28 cellular contexts compared by ENCODE assay signal in the genomic region with DNA sequence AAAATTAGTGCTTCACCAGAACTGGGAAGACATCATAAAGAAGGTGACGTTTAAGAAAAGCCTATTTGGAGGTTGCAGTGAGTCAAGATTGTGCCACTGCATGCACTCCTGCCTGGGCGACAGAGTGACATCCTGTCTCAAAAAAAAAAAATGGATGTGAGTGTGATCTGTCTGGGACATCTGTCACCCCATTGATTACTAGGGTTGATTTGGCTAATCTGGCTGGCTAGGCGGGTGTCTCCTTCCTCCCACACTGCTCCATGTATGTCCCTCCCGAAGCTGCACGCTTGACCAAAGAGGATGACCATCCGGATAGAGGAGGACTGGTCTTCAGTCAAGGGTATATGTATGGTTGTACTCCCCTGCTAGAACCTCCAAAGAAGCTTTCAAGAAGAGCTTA. TPM values are rescaled to one million over a fixed set of nuclear protein-coding genes. Genes with fewer than 3 reads are reported as not detected.
A peak's percentile ranks its signal among the peaks of the same experiment; 100 is the strongest.
DNase-seq lines count a peak whose midpoint lies in the region; ATAC-seq and TF ChIP-seq lines count a peak whose summit lies in the region.
"Had no signal": no experiment of that assay in that cellular context is flagged by ENCODE, and none has a peak within 500 bp of the region (broad histone marks: within the 10 kb centered on the region; RNA-seq: fewer than 3 reads in every experiment).

No MANE protein-coding gene starts in this region.

- intact Hi-C loops in activated T-helper 2 cell treated with anti-CD3 and anti-CD28 coated beads, Interferon-gamma antibody, Interleukin-2, Interleukin-4, amounts not matched to agents 10 μg/mL and 5 μg/mL and 100 μg/mL, durations not matched to agents 14 hours and 24 hours and 36 hours (cut with micrococcal nuclease): loop anchor here (5.0 to 10.0 kb wide), 3 partner anchors 44 to 208 kb away; a partner anchor contains a TSS
- intact Hi-C loops in tibial artery (cut with DNase I; ENCODE audit: low total_unique reads): no loop called here

- peaks cover 18% of the 10 kb centered on the region for H3K36me3 Mint-ChIP-seq in stimulated activated naive CD8-positive, alpha-beta T cell treated with anti-CD3 and anti-CD28 coated beads, Interleukin-15, Interleukin-2, amounts not matched to agents 100 ng/mL and 50 ng/mL, for 24 hours (ENCODE audit: low read depth)
- peaks cover 0 to 12% (median 0%) of the 10 kb centered on the region in 3 donors for H3K36me3 Mint-ChIP-seq in naive thymus-derived CD8-positive, alpha-beta T cell
- peaks cover 6% of the 10 kb centered on the region for H3K36me3 Mint-ChIP-seq in activated T-helper 2 cell treated with anti-CD3 and anti-CD28 coated beads, Interferon-gamma antibody, Interleukin-2, Interleukin-4, amounts not matched to agents 10 μg/mL and 5 μg/mL and 100 μg/mL, durations not matched to agents 14 hours and 24 hours and 36 hours (ENCODE audit: low read depth)
- H3K36me3 Mint-ChIP-seq in immature natural killer cell: no peaks in the 10 kb centered on the region
- H3K36me3 Mint-ChIP-seq: WTC11 had no signal

- H3K27me3 Mint-ChIP-seq in stimulated activated naive CD8-positive, alpha-beta T cell treated with anti-CD3 and anti-CD28 coated beads, Interleukin-15, Interleukin-2, amounts not matched to agents 100 ng/mL and 50 ng/mL, for 24 hours: no peaks in the 10 kb centered on the region
- H3K27me3 Mint-ChIP-seq in naive thymus-derived CD8-positive, alpha-beta T cell: no peaks in the 10 kb centered on the region
- H3K27me3 Mint-ChIP-seq in activated T-helper 2 cell treated with anti-CD3 and anti-CD28 coated beads, Interferon-gamma antibody, Interleukin-2, Interleukin-4, amounts not matched to agents 10 μg/mL and 5 μg/mL and 100 μg/mL, durations not matched to agents 14 hours and 24 hours and 36 hours (ENCODE audit: low read depth): no peaks in the 10 kb centered on the region
- H3K27me3 Mint-ChIP-seq in immature natural killer cell (ENCODE audit: low read depth in 3 of 3): no peaks in the 10 kb centered on the region
- H3K27me3 Mint-ChIP-seq: activated CD4-positive, alpha-beta T cell treated with anti-CD3 and anti-CD28 coated beads, Interleukin-2, amount 10 ng/mL, durations not matched to agents 7 days and 5 days; activated CD8-positive, alpha-beta memory T cell treated with anti-CD3 and anti-CD28 coated beads, Interleukin-2, amount 10 ng/mL, durations not matched to agents 7 days and 5 days; activated naive CD8-positive, alpha-beta T cell treated with anti-CD3 and anti-CD28 coated beads, Interleukin-2, amount 50 U/mL, for 24 hours; T-helper 17 cell had no signal

- ATAC-seq in stimulated activated naive CD8-positive, alpha-beta T cell treated with anti-CD3 and anti-CD28 coated beads, Interleukin-15, Interleukin-2, amounts not matched to agents 100 U/mL and 50 U/mL, for 24 hours: no peak
- no peak for ATAC-seq in naive thymus-derived CD8-positive, alpha-beta T cell
- ATAC-seq: activated CD8-positive, alpha-beta memory T cell treated with anti-CD3 and anti-CD28 coated beads, Interleukin-2, amount 10 ng/mL, durations not matched to agents 7 days and 5 days; activated naive CD8-positive, alpha-beta T cell treated with anti-CD3 and anti-CD28 coated beads, Interleukin-2, amount 50 U/mL, for 24 hours; gastroesophageal sphincter; T-helper 17 cell; WTC11 had no signal

- H3K4me1 ChIP-seq in tibial artery: peaks cover 0 to 24% (median 10%) of the 10 kb centered on the region in 4 donors

- POLR2A ChIA-PET in naive thymus-derived CD8-positive, alpha-beta T cell (lab: Charles Lee): no interaction called here

- H3K9me3 ChIP-seq in WERI-Rb-1 (ENCODE audit: severe bottlenecking): no peaks in the 10 kb centered on the region
- H3K9me3 ChIP-seq in tibial artery: no peaks in the 10 kb centered on the region
- H3K9me3 ChIP-seq: BE2C, gastroesophageal sphincter, SK-N-SH, transverse colon had no signal

- H3K9me3 Mint-ChIP-seq in stimulated activated naive CD8-positive, alpha-beta T cell treated with anti-CD3 and anti-CD28 coated beads, Interleukin-15, Interleukin-2, amounts not matched to agents 100 ng/mL and 50 ng/mL, for 24 hours: no peaks in the 10 kb centered on the region
- no peaks in the 10 kb centered on the region for H3K9me3 Mint-ChIP-seq in naive thymus-derived CD8-positive, alpha-beta T cell
- no peaks in the 10 kb centered on the region for H3K9me3 Mint-ChIP-seq in activated T-helper 2 cell treated with anti-CD3 and anti-CD28 coated beads, Interferon-gamma antibody, Interleukin-2, Interleukin-4, amounts not matched to agents 10 μg/mL and 5 μg/mL and 100 μg/mL, durations not matched to agents 14 hours and 24 hours and 36 hours
- H3K9me3 Mint-ChIP-seq in immature natural killer cell: no peaks in the 10 kb centered on the region
- H3K9me3 Mint-ChIP-seq: activated CD4-positive, alpha-beta T cell treated with anti-CD3 and anti-CD28 coated beads, Interleukin-2, amount 10 ng/mL, durations not matched to agents 7 days and 5 days; activated naive CD8-positive, alpha-beta T cell treated with anti-CD3 and anti-CD28 coated beads, Interleukin-2, amount 50 U/mL, for 24 hours; WTC11 had no signal

- TF ChIP-seq CTCF in WERI-Rb-1 (IDR thresholded peaks at IDR 0.05; ENCODE audit: low read depth, low read length) (no peak), tibial artery (IDR thresholded peaks at IDR 0.05) (no peak)

- peak overlapping the region; percentile 63 for H3K27ac Mint-ChIP-seq in stimulated activated naive CD8-positive, alpha-beta T cell treated with anti-CD3 and anti-CD28 coated beads, Interleukin-15, Interleukin-2, amounts not matched to agents 100 ng/mL and 50 ng/mL, for 24 hours
- H3K27ac Mint-ChIP-seq in naive thymus-derived CD8-positive, alpha-beta T cell: peak overlapping the region in 3 of 10 donors; percentile 1 to 53 (median 24)
- no peak overlapping the region for H3K27ac Mint-ChIP-seq in activated T-helper 2 cell treated with anti-CD3 and anti-CD28 coated beads, Interferon-gamma antibody, Interleukin-2, Interleukin-4, amounts not matched to agents 10 μg/mL and 5 μg/mL and 100 μg/mL, durations not matched to agents 14 hours and 24 hours and 36 hours
- H3K27ac Mint-ChIP-seq in immature natural killer cell: peak overlapping the region in 2 of 6 donors; percentile 21 to 46
- H3K27ac Mint-ChIP-seq: activated CD4-positive, alpha-beta T cell treated with anti-CD3 and anti-CD28 coated beads, Interleukin-2, amount 10 ng/mL, durations not matched to agents 7 days and 5 days; activated CD8-positive, alpha-beta memory T cell treated with anti-CD3 and anti-CD28 coated beads, Interleukin-2, amount 10 ng/mL, durations not matched to agents 7 days and 5 days; activated naive CD8-positive, alpha-beta T cell treated with anti-CD3 and anti-CD28 coated beads, Interleukin-2, amount 50 U/mL, for 24 hours; T-helper 17 cell had no signal

- H3K4me1 Mint-ChIP-seq in stimulated activated naive CD8-positive, alpha-beta T cell treated with anti-CD3 and anti-CD28 coated beads, Interleukin-15, Interleukin-2, amounts not matched to agents 100 ng/mL and 50 ng/mL, for 24 hours (ENCODE audit: low read depth): peaks cover 21% of the 10 kb centered on the region
- H3K4me1 Mint-ChIP-seq in naive thymus-derived CD8-positive, alpha-beta T cell: peaks cover 12 to 41% (median 29%) of the 10 kb centered on the region in 4 donors
- H3K4me1 Mint-ChIP-seq in activated T-helper 2 cell treated with anti-CD3 and anti-CD28 coated beads, Interferon-gamma antibody, Interleukin-2, Interleukin-4, amounts not matched to agents 10 μg/mL and 5 μg/mL and 100 μg/mL, durations not matched to agents 14 hours and 24 hours and 36 hours (ENCODE audit: low read depth): peaks cover 5% of the 10 kb centered on the region
- H3K4me1 Mint-ChIP-seq in immature natural killer cell: peaks cover 12 to 17% of the 10 kb centered on the region in 2 donors

- H3K27ac ChIP-seq in WERI-Rb-1 (peak overlapping the region; percentile 26; the same call in 1 of the 2 replicates), tibial artery (no peak overlapping the region)
- H3K27ac ChIP-seq: gastroesophageal sphincter, transverse colon had no signal

- DNase-seq in stimulated activated naive CD8-positive, alpha-beta T cell treated with anti-CD3 and anti-CD28 coated beads, Interleukin-15, Interleukin-2, amounts not matched to agents 100 U/mL and 50 U/mL, for 24 hours: no peak
- DNase-seq in WERI-Rb-1 (peak; percentile 16), glomerular visceral epithelial cell (ENCODE audit: extremely low spot score) (no peak), immature natural killer cell (no peak), tibial artery (no peak)
- DNase-seq in naive thymus-derived CD8-positive, alpha-beta T cell: no peak
- no peak for DNase-seq in activated T-helper 2 cell treated with anti-CD3 and anti-CD28 coated beads, Interferon-gamma antibody, Interleukin-2, Interleukin-4, amounts not matched to agents 10 μg/mL and 5 μg/mL and 100 μg/mL, durations not matched to agents 14 hours and 24 hours and 36 hours (ENCODE audit: low spot score)
- DNase-seq: ACHN; activated CD4-positive, alpha-beta T cell treated with anti-CD3 and anti-CD28 coated beads, Interleukin-2, amount 10 ng/mL, durations not matched to agents 7 days and 5 days; activated CD8-positive, alpha-beta memory T cell treated with anti-CD3 and anti-CD28 coated beads, Interleukin-2, amount 10 ng/mL, durations not matched to agents 7 days and 5 days; activated naive CD8-positive, alpha-beta T cell treated with anti-CD3 and anti-CD28 coated beads, Interleukin-2, amount 50 U/mL, for 24 hours; BE2C; COR-L47; dermis blood vessel endothelial cell; GDM1; HCEC 1CT; hypothalamus; mesendoderm; MM.1S; NCI-H2107; NCI-H446; NCI-H774; SK-N-SH; T-helper 17 cell; transverse colon had no signal

- H3K4me3 ChIP-seq in WERI-Rb-1 (ENCODE audit: low read depth, low read length) (no peak overlapping the region), tibial artery (no peak overlapping the region)
- H3K4me3 ChIP-seq: gastroesophageal sphincter, transverse colon had no signal

- peak overlapping the region; percentile 58 for H3K4me3 Mint-ChIP-seq in stimulated activated naive CD8-positive, alpha-beta T cell treated with anti-CD3 and anti-CD28 coated beads, Interleukin-15, Interleukin-2, amounts not matched to agents 100 ng/mL and 50 ng/mL, for 24 hours
- H3K4me3 Mint-ChIP-seq in naive thymus-derived CD8-positive, alpha-beta T cell: peak overlapping the region in 6 of 10 donors; percentile 1 to 51 (median 15)
- no peak overlapping the region for H3K4me3 Mint-ChIP-seq in activated T-helper 2 cell treated with anti-CD3 and anti-CD28 coated beads, Interferon-gamma antibody, Interleukin-2, Interleukin-4, amounts not matched to agents 10 μg/mL and 5 μg/mL and 100 μg/mL, durations not matched to agents 14 hours and 24 hours and 36 hours (ENCODE audit: low read depth)
- H3K4me3 Mint-ChIP-seq in immature natural killer cell: peak overlapping the region in 2 of 5 donors; percentile 2 to 36
- H3K4me3 Mint-ChIP-seq: activated CD4-positive, alpha-beta T cell treated with anti-CD3 and anti-CD28 coated beads, Interleukin-2, amount 10 ng/mL, durations not matched to agents 7 days and 5 days; activated CD8-positive, alpha-beta memory T cell treated with anti-CD3 and anti-CD28 coated beads, Interleukin-2, amount 10 ng/mL, durations not matched to agents 7 days and 5 days; activated naive CD8-positive, alpha-beta T cell treated with anti-CD3 and anti-CD28 coated beads, Interleukin-2, amount 50 U/mL, for 24 hours; T-helper 17 cell; WTC11 had no signal

- H3K27me3 ChIP-seq in WERI-Rb-1 (ENCODE audit: insufficient read depth, low read depth, severe bottlenecking) (no peaks in the 10 kb centered on the region), tibial artery (no peaks in the 10 kb centered on the region)
- H3K27me3 ChIP-seq: BE2C, gastroesophageal sphincter, transverse colon had no signal

- H3K36me3 ChIP-seq in WERI-Rb-1 (no peaks in the 10 kb centered on the region; the same call in 1 of the 2 replicates), tibial artery (no peaks in the 10 kb centered on the region)
- H3K36me3 ChIP-seq: BE2C, gastroesophageal sphincter, transverse colon had no signal

RNA-seq across cellular contexts. Expression of a gene that starts 2.6 kb away (rescaled TPM):
- 10 to 100 TPM; 16.2 to 17.1 TPM for total RNA-seq in naive thymus-derived CD8-positive, alpha-beta T cell
- 1 to 10 TPM; 7.1 to 8.2 (median 7.5) TPM for polyA plus RNA-seq in naive thymus-derived CD8-positive, alpha-beta T cell
- 26.9 and 28.9 TPM in 2 replicates for total RNA-seq in activated T-helper 2 cell treated with anti-CD3 and anti-CD28 coated beads, Interferon-gamma antibody, Interleukin-2, Interleukin-4, amounts not matched to agents 10 μg/mL and 5 μg/mL and 100 μg/mL, durations not matched to agents 14 hours and 24 hours and 36 hours
- polyA plus RNA-seq in immature natural killer cell: 1 to 10 TPM; 4.5 to 9.4 (median 9.3) TPM
